ENCODE assay signal across 11 cellular contexts in the genomic region with DNA sequence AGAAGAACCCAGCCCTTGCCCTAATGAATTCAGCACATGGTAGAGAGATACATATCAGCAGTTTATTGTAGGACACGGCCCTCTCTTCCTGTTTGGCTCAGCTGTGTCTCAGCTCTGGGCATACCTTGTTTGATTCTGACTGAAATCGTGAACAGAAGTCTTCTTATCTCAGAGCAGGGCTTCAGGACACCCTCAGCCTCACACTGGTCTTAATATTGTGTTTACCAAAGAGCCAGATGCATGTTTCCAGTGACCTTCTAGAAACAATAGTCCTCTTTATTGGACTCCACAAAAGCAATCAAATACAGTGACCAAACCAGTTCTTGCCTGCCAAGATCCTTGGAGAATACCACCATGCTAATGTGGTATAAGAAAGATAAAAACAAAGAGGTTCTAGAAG.
"Had no signal": no experiment of that assay in that cellular context is flagged by ENCODE, and none has a peak within 500 bp of the region (broad histone marks: within the 10 kb centered on the region; RNA-seq: fewer than 3 reads in every experiment).

No MANE protein-coding gene starts in this region.

- ATAC-seq: effector memory CD8-positive, alpha-beta T cell; natural killer cell; stimulated activated naive CD8-positive, alpha-beta T cell treated with anti-CD3 and anti-CD28 coated beads, Interleukin-15, Interleukin-2, amounts not matched to agents 100 U/mL and 50 U/mL, for 24 hours had no signal

- H3K36me3 ChIP-seq: uterus had no signal

- H3K4me1 ChIP-seq: uterus had no signal

- H3K27me3 ChIP-seq: uterus had no signal

- H3K27ac ChIP-seq: uterus had no signal

- H3K4me3 ChIP-seq: lung, uterus had no signal

- H3K9me3 ChIP-seq: uterus had no signal

- DNase-seq: activated CD4-positive, alpha-beta memory T cell treated with anti-CD3 and anti-CD28 coated beads for 36 hours; activated naive CD4-positive, alpha-beta T cell; activated T-cell treated with anti-CD3 and anti-CD28 coated beads, Interleukin-2, amount 50 U/mL, for 72 hours; effector memory CD8-positive, alpha-beta T cell; erythroblast; hippocampal formation; natural killer cell; stimulated activated CD4-positive, alpha-beta T cell treated with anti-CD3 and anti-CD28 coated beads, Interleukin-2, amount 100 ng/mL, for 48 hours; stimulated activated naive CD8-positive, alpha-beta T cell treated with anti-CD3 and anti-CD28 coated beads, Interleukin-15, Interleukin-2, amounts not matched to agents 100 U/mL and 50 U/mL, for 24 hours; uterus had no signal
